In the genomic region with DNA sequence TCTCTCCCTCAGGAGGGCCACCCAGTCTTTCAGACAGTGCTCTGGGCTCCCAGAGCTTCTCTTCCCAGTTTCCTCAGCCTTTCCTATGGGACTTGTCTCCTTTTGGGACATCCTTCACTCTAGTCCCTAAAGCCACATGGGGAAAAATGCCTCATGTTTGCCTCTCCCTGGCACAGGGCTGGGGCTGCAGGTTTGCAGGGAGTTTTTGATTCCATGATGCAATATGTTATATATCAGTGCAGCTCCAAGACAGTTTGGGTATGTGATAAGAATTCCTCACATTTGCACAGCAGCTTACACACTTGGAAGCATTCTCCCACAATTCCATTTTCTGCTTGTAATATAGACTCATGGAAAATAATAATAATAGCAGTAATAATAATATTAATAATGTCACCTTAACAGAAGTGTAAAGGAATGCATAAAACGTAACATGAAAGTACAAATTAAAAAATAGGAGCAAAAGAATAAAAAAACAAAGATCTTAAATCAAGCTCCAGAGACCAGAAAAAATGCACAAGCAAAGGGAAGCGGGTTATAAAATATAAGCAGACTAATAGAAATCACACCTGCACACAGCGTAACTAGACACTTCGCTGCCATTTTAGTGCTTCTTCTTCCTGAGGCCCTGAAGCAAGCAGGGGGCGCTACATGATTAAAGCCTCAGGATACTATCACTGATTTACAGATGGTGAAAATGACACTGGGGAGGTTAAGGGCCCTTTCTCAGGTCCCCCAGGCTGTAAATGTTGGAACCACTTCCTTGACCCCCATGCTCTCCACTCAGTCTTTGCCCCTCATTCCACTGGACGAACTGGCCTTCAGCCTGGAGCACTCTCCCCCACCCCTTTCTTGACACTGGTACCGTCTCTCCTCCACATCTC, we compare ENCODE assay signal across 1 cellular context.
TF ChIP-seq lines count a peak whose summit lies in the region.

No MANE protein-coding gene starts in this region.

TF ChIP-seq in K562, 482 proteins besides CTCF, POLR2A, EP300 and RAD21 (continued from another document and continues in another):
- TF ChIP-seq NEUROD1 (IDR thresholded peaks at IDR 0.05; ENCODE audit: borderline replicate concordance, low read depth, low read length, partially characterized antibody) (no peak), HNRNPL (IDR thresholded peaks at IDR 0.05; ENCODE audit: low read depth, low read length) (no peak), ZNF561 (CRISPR knock-in tag; conservative IDR thresholded peaks at IDR 0.05) (no peak), MEIS2 (IDR thresholded peaks at IDR 0.05; ENCODE audit: partially characterized antibody) (peak; percentile 44), ZBTB7A (IDR thresholded peaks at IDR 0.05; ENCODE audit: borderline replicate concordance, control insufficient read depth, low read depth, low read length) (no peak), MYNN (IDR thresholded peaks at IDR 0.05) (0 out of 2 replicates have a peak, but pooled peaks have one; percentile 50), MYNN (CRISPR knock-in tag; IDR thresholded peaks at IDR 0.05) (no peak), SMAD4 (CRISPR knock-in tag; conservative IDR thresholded peaks at IDR 0.05) (no peak), RBFOX2 (IDR thresholded peaks at IDR 0.05; ENCODE audit: low read depth, low read length) (no peak), RFX1 (IDR thresholded peaks at IDR 0.05) (no peak), U2AF2 (optimal IDR thresholded peaks at IDR 0.05; ENCODE audit: low read depth, low read length) (no peak), EZH2 (IDR thresholded peaks at IDR 0.05; ENCODE audit: borderline replicate concordance, low read depth, low read length) (no peak), LARP7 (IDR thresholded peaks at IDR 0.05) (no peak), GTF2E2 (tag; IDR thresholded peaks at IDR 0.05) (no peak), SNRNP70 (optimal IDR thresholded peaks at IDR 0.05; ENCODE audit: low read depth, low read length) (no peak), ZNF77 (CRISPR knock-in tag; IDR thresholded peaks at IDR 0.05) (no peak), POLR2H (tag; IDR thresholded peaks at IDR 0.05; ENCODE audit: low read depth) (no peak), TCF3 (CRISPR knock-in tag; IDR thresholded peaks at IDR 0.05) (peak; percentile 38; the same call in 1 of the 2 replicates), FOXK1 (CRISPR knock-in tag; IDR thresholded peaks at IDR 0.05; ENCODE audit: borderline replicate concordance) (no peak), GABPB1 (CRISPR knock-in tag; IDR thresholded peaks at IDR 0.05) (no peak), HDAC1 (IDR thresholded peaks at IDR 0.05) (0 out of 4 replicates have a peak, but pooled peaks of 1 of the 2 experiments have one; percentile 27), SRSF1 (IDR thresholded peaks at IDR 0.05; ENCODE audit: low read depth, low read length) (no peak), EP400 (IDR thresholded peaks at IDR 0.05) (peak; percentile 24; the same call in 1 of the 2 replicates), POLR2B (IDR thresholded peaks at IDR 0.05; ENCODE audit: low read depth, partially characterized antibody) (no peak), HMG20B (CRISPR knock-in tag; IDR thresholded peaks at IDR 0.05) (no peak), PRMT5 (CRISPR knock-in tag; IDR thresholded peaks at IDR 0.05) (no peak), CBX2 (IDR thresholded peaks at IDR 0.05; ENCODE audit: insufficient read depth, low read length, poor library complexity, severe bottlenecking) (no peak), ARNT (IDR thresholded peaks at IDR 0.05) (peak in 1 of 2 experiments; percentile 67; a peak in 1 of 4 replicates), MTA3 (IDR thresholded peaks at IDR 0.05; ENCODE audit: borderline replicate concordance) (0 out of 2 replicates have a peak, but pooled peaks have one; percentile 39), ZFPM2 (CRISPR knock-in tag; IDR thresholded peaks at IDR 0.05) (no peak), CBX1 (IDR thresholded peaks at IDR 0.05; ENCODE audit: low read depth) (no peak), PHB2 (IDR thresholded peaks at IDR 0.05; ENCODE audit: low read depth) (no peak)
- TF ChIP-seq, protein P1, sequence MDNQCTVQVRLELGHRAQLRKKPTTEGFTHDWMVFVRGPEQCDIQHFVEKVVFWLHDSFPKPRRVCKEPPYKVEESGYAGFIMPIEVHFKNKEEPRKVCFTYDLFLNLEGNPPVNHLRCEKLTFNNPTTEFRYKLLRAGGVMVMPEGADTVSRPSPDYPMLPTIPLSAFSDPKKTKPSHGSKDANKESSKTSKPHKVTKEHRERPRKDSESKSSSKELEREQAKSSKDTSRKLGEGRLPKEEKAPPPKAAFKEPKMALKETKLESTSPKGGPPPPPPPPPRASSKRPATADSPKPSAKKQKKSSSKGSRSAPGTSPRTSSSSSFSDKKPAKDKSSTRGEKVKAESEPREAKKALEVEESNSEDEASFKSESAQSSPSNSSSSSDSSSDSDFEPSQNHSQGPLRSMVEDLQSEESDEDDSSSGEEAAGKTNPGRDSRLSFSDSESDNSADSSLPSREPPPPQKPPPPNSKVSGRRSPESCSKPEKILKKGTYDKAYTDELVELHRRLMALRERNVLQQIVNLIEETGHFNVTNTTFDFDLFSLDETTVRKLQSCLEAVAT (IDR thresholded peaks at IDR 0.05) = no peak
- TF ChIP-seq, protein P2, sequence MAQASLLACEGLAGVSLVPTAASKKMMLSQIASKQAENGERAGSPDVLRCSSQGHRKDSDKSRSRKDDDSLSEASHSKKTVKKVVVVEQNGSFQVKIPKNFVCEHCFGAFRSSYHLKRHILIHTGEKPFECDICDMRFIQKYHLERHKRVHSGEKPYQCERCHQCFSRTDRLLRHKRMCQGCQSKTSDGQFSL (CRISPR knock-in tag; IDR thresholded peaks at IDR 0.05) = no peak
- TF ChIP-seq, protein P2 (tag; IDR thresholded peaks at IDR 0.05) = no peak
- TF ChIP-seq, protein P3, sequence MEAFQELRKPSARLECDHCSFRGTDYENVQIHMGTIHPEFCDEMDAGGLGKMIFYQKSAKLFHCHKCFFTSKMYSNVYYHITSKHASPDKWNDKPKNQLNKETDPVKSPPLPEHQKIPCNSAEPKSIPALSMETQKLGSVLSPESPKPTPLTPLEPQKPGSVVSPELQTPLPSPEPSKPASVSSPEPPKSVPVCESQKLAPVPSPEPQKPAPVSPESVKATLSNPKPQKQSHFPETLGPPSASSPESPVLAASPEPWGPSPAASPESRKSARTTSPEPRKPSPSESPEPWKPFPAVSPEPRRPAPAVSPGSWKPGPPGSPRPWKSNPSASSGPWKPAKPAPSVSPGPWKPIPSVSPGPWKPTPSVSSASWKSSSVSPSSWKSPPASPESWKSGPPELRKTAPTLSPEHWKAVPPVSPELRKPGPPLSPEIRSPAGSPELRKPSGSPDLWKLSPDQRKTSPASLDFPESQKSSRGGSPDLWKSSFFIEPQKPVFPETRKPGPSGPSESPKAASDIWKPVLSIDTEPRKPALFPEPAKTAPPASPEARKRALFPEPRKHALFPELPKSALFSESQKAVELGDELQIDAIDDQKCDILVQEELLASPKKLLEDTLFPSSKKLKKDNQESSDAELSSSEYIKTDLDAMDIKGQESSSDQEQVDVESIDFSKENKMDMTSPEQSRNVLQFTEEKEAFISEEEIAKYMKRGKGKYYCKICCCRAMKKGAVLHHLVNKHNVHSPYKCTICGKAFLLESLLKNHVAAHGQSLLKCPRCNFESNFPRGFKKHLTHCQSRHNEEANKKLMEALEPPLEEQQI (IDR thresholded peaks at IDR 0.05) = no peak
- TF ChIP-seq, protein P4, sequence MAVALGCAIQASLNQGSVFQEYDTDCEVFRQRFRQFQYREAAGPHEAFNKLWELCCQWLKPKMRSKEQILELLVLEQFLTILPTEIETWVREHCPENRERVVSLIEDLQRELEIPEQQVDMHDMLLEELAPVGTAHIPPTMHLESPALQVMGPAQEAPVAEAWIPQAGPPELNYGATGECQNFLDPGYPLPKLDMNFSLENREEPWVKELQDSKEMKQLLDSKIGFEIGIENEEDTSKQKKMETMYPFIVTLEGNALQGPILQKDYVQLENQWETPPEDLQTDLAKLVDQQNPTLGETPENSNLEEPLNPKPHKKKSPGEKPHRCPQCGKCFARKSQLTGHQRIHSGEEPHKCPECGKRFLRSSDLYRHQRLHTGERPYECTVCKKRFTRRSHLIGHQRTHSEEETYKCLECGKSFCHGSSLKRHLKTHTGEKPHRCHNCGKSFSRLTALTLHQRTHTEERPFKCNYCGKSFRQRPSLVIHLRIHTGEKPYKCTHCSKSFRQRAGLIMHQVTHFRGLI (CRISPR knock-in tag; IDR thresholded peaks at IDR 0.05) = no peak
- TF ChIP-seq, protein P5, sequence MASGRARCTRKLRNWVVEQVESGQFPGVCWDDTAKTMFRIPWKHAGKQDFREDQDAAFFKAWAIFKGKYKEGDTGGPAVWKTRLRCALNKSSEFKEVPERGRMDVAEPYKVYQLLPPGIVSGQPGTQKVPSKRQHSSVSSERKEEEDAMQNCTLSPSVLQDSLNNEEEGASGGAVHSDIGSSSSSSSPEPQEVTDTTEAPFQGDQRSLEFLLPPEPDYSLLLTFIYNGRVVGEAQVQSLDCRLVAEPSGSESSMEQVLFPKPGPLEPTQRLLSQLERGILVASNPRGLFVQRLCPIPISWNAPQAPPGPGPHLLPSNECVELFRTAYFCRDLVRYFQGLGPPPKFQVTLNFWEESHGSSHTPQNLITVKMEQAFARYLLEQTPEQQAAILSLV (tag; IDR thresholded peaks at IDR 0.05) = no peak
- TF ChIP-seq, protein P6, sequence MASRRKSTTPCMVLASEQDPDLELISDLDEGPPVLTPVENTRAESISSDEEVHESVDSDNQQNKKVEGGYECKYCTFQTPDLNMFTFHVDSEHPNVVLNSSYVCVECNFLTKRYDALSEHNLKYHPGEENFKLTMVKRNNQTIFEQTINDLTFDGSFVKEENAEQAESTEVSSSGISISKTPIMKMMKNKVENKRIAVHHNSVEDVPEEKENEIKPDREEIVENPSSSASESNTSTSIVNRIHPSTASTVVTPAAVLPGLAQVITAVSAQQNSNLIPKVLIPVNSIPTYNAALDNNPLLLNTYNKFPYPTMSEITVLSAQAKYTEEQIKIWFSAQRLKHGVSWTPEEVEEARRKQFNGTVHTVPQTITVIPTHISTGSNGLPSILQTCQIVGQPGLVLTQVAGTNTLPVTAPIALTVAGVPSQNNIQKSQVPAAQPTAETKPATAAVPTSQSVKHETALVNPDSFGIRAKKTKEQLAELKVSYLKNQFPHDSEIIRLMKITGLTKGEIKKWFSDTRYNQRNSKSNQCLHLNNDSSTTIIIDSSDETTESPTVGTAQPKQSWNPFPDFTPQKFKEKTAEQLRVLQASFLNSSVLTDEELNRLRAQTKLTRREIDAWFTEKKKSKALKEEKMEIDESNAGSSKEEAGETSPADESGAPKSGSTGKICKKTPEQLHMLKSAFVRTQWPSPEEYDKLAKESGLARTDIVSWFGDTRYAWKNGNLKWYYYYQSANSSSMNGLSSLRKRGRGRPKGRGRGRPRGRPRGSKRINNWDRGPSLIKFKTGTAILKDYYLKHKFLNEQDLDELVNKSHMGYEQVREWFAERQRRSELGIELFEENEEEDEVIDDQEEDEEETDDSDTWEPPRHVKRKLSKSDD (conservative IDR thresholded peaks at IDR 0.05; ENCODE audit: low read length) = 0 out of 2 replicates have a peak, but pooled peaks have one; percentile 61
- TF ChIP-seq, protein P7, sequence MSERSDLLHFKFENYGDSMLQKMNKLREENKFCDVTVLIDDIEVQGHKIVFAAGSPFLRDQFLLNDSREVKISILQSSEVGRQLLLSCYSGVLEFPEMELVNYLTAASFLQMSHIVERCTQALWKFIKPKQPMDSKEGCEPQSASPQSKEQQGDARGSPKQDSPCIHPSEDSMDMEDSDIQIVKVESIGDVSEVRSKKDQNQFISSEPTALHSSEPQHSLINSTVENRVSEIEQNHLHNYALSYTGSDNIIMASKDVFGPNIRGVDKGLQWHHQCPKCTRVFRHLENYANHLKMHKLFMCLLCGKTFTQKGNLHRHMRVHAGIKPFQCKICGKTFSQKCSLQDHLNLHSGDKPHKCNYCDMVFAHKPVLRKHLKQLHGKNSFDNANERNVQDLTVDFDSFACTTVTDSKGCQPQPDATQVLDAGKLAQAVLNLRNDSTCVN (CRISPR knock-in tag; IDR thresholded peaks at IDR 0.05) = no peak
- TF ChIP-seq, protein P8, sequence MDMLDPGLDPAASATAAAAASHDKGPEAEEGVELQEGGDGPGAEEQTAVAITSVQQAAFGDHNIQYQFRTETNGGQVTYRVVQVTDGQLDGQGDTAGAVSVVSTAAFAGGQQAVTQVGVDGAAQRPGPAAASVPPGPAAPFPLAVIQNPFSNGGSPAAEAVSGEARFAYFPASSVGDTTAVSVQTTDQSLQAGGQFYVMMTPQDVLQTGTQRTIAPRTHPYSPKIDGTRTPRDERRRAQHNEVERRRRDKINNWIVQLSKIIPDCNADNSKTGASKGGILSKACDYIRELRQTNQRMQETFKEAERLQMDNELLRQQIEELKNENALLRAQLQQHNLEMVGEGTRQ (CRISPR knock-in tag; IDR thresholded peaks at IDR 0.05) = no peak
- TF ChIP-seq, protein P9, sequence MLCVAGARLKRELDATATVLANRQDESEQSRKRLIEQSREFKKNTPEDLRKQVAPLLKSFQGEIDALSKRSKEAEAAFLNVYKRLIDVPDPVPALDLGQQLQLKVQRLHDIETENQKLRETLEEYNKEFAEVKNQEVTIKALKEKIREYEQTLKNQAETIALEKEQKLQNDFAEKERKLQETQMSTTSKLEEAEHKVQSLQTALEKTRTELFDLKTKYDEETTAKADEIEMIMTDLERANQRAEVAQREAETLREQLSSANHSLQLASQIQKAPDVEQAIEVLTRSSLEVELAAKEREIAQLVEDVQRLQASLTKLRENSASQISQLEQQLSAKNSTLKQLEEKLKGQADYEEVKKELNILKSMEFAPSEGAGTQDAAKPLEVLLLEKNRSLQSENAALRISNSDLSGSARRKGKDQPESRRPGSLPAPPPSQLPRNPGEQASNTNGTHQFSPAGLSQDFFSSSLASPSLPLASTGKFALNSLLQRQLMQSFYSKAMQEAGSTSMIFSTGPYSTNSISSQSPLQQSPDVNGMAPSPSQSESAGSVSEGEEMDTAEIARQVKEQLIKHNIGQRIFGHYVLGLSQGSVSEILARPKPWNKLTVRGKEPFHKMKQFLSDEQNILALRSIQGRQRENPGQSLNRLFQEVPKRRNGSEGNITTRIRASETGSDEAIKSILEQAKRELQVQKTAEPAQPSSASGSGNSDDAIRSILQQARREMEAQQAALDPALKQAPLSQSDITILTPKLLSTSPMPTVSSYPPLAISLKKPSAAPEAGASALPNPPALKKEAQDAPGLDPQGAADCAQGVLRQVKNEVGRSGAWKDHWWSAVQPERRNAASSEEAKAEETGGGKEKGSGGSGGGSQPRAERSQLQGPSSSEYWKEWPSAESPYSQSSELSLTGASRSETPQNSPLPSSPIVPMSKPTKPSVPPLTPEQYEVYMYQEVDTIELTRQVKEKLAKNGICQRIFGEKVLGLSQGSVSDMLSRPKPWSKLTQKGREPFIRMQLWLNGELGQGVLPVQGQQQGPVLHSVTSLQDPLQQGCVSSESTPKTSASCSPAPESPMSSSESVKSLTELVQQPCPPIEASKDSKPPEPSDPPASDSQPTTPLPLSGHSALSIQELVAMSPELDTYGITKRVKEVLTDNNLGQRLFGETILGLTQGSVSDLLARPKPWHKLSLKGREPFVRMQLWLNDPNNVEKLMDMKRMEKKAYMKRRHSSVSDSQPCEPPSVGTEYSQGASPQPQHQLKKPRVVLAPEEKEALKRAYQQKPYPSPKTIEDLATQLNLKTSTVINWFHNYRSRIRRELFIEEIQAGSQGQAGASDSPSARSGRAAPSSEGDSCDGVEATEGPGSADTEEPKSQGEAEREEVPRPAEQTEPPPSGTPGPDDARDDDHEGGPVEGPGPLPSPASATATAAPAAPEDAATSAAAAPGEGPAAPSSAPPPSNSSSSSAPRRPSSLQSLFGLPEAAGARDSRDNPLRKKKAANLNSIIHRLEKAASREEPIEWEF (CRISPR knock-in tag; IDR thresholded peaks at IDR 0.05) = no peak
